ENCODE assay signal across 10 cellular contexts in the genomic region with DNA sequence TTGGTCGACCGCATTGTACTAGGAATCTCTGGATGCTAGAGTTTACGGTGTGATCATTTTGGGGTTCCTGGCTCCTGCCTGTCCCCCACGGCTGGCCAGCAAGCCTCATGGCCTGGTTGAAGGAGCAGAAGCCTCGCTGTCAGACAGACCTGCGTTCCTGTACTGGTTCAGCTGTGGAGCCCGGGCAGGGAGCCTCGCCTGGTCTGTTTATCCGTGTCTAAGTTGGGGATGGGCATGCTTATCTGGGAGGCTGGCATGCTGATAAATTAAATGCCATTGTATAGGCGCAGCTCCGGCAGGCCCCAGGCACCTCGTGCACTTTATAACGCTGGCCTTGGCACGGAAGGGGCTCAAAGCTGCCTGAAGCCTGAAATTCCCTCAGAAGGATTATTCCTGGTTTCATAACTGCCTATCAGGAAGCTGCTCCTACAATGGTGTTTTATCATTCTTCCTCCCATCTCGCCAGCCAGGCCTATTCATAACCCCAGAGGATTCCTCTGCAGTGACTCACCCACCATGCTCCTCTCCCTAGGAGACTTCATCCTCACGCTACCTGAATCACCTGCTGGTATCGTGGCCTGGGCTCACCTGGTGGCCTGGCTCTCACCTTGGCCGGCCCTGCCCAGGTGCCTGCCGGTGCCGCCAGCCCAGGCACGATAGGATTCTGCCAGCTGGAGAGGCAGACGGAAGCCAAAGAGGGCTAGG.
DNase-seq lines count a peak whose midpoint lies in the region; ATAC-seq and TF ChIP-seq lines count a peak whose summit lies in the region.
"Had no signal": no experiment of that assay in that cellular context is flagged by ENCODE, and none has a peak within 500 bp of the region (broad histone marks: within the 10 kb centered on the region; RNA-seq: fewer than 3 reads in every experiment).

No MANE protein-coding gene starts in this region.

- TF ChIP-seq POLR2A in prostate gland (IDR thresholded peaks at IDR 0.05) = no peak

- H3K27me3 ChIP-seq in prostate gland (replicated peaks; ENCODE audit: insufficient read depth) (no peaks in the 10 kb centered on the region), psoas muscle (ENCODE audit: insufficient read depth in 3 of 3, low read length in 2 of 3) (no peaks in the 10 kb centered on the region)

- intact Hi-C loops in prostate gland (cut with DNase I) (no loop called here), psoas muscle (cut with DNase I) (no loop called here)

- H3K36me3 ChIP-seq in prostate gland (no peaks in the 10 kb centered on the region), psoas muscle (ENCODE audit: insufficient read depth in 1 of 2, low read depth in 1 of 2) (no peaks in the 10 kb centered on the region)

- H3K9me3 ChIP-seq in prostate gland (no peaks in the 10 kb centered on the region), psoas muscle (no peaks in the 10 kb centered on the region)

- H3K4me1 ChIP-seq in prostate gland (replicated peaks) = no peaks in the 10 kb centered on the region
- H3K4me1 ChIP-seq in psoas muscle = peaks cover 2% of the 10 kb centered on the region

- DNase-seq in EL = peak; percentile 92
- DNase-seq in RPMI7951 (ENCODE audit: low read depth) = peak; percentile 99
- DNase-seq in fibroblast of the aortic adventitia (ENCODE audit: low read depth) = peak; percentile 80
- peak; percentile 78 for DNase-seq in prostate gland (ENCODE audit: low spot score)
- DNase-seq in psoas muscle = no peak
- DNase-seq in SKM-1 treated with dmso at 0.1 percent for 144 hours (lab: John Stamatoyannopoulos, UW; ENCODE audit: unreplicated experiment) = no peak
- DNase-seq in Ammon's horn (ENCODE audit: low spot score) = no peak
- DNase-seq in NCI-H1417 treated with DMSO at 0.1 percent for 48 hours (lab: John Stamatoyannopoulos, UW) = no peak
- DNase-seq: natural killer cell had no signal

- H3K27ac ChIP-seq in prostate gland (peak overlapping the region; percentile 64 to 67), psoas muscle (no peak overlapping the region)
- H3K27ac ChIP-seq: KMS-11 had no signal

- 62% methylated on average over 21 of the region's 22 CpGs for WGBS in prostate gland
- WGBS in psoas muscle, 3 donors = 65 to 70% (median 67%) methylated on average over 22 of the region's 22 CpGs

- TF ChIP-seq CTCF in fibroblast of the aortic adventitia (IDR thresholded peaks at IDR 0.05; ENCODE audit: insufficient read depth, low read length) = no peak
- TF ChIP-seq CTCF in prostate gland (IDR thresholded peaks at IDR 0.05) = no peak
- TF ChIP-seq CTCF in psoas muscle (IDR thresholded peaks at IDR 0.05) = no peak

- no peak for ATAC-seq in psoas muscle
- ATAC-seq: natural killer cell had no signal

- H3K4me3 ChIP-seq in fibroblast of the aortic adventitia (ENCODE audit: low read depth, low read length) = no peak overlapping the region
- no peak overlapping the region for H3K4me3 ChIP-seq in prostate gland
- no peak overlapping the region for H3K4me3 ChIP-seq in psoas muscle

Comparison
In these comparisons a context has a peak if more than half of its experiments do, and no peak if none do; other contexts are left out.
1. DNase-seq: peak in EL (single experiment), RPMI7951 (single experiment), fibroblast of the aortic adventitia (single experiment) and prostate gland (single experiment); none in psoas muscle (0 of 2), SKM-1 treated with dmso at 0.1 percent for 144 hours (single experiment), Ammon's horn (single experiment) and NCI-H1417 treated with DMSO at 0.1 percent for 48 hours (single experiment).